27 cellular contexts compared by ENCODE assay signal in genomic region chr10:121087688-121088087, GRCh38.
A peak's percentile ranks its signal among the peaks of the same experiment; 100 is the strongest.
DNase-seq lines count a peak whose midpoint lies in the region; ATAC-seq, FAIRE-seq and TF ChIP-seq lines count a peak whose summit lies in the region.
"Had no signal": no experiment of that assay in that cellular context is flagged by ENCODE, and none has a peak within 500 bp of the region (broad histone marks: within the 10 kb centered on the region; RNA-seq: fewer than 3 reads in every experiment).

No MANE protein-coding gene starts in this region.

- peak; percentile 85 for FAIRE-seq in GM12891 (lab: Jason Lieb, UNC)
- FAIRE-seq: A549, GM18507, K562 had no signal

- H3K23ac ChIP-seq in mesenchymal stem cell (ENCODE audit: low read length in 2 of 2): no peak overlapping the region

- H4K20me1 ChIP-seq in KMS-11 (ENCODE audit: insufficient read depth): no peaks in the 10 kb centered on the region

- no peak for TF ChIP-seq POLR2A in GM12891 (IDR thresholded peaks at IDR 0.05; ENCODE audit: low read depth, low read length)

- peak overlapping the region; percentile 82 for H3K4me2 ChIP-seq in KMS-11
- no peak overlapping the region for H3K4me2 ChIP-seq in mesenchymal stem cell (ENCODE audit: low read length, poor library complexity, severe bottlenecking)
- peak overlapping the region; percentile 36 for H3K4me2 ChIP-seq in parathyroid adenoma (ENCODE audit: low read length)
- H3K4me2 ChIP-seq: A549, SK-N-SH had no signal

- no peaks in the 10 kb centered on the region for H3K36me3 ChIP-seq in KMS-11 (ENCODE audit: insufficient read depth)
- no peaks in the 10 kb centered on the region for H3K36me3 ChIP-seq in mesenchymal stem cell (ENCODE audit: control insufficient read depth in 1 of 2, insufficient read depth in 2 of 2, low read depth in 1 of 2, low read length in 2 of 2)
- no peaks in the 10 kb centered on the region for H3K36me3 ChIP-seq in parathyroid adenoma (ENCODE audit: control insufficient read depth, insufficient read depth, low read length)

- H3K4ac ChIP-seq in mesenchymal stem cell (ENCODE audit: low read depth in 1 of 2, low read length in 2 of 2): no peak overlapping the region

- H3K4me1 ChIP-seq in KMS-11 (ENCODE audit: low read depth, poor library complexity, severe bottlenecking) (peaks cover 38% of the 10 kb centered on the region), mesenchymal stem cell (ENCODE audit: control insufficient read depth, insufficient read depth, low read depth, low read length) (peaks cover 3% of the 10 kb centered on the region), parathyroid adenoma (peaks cover 18% of the 10 kb centered on the region)

- H3K18ac ChIP-seq in mesenchymal stem cell (ENCODE audit: low read depth in 1 of 2, low read length in 2 of 2): no peak overlapping the region

- H3K79me2 ChIP-seq in KMS-11 (ENCODE audit: insufficient read depth, low read depth) (no peaks in the 10 kb centered on the region), parathyroid adenoma (no peaks in the 10 kb centered on the region)

- H3K9me3 ChIP-seq in mesenchymal stem cell (ENCODE audit: control insufficient read depth, low read length): no peaks in the 10 kb centered on the region
- no peaks in the 10 kb centered on the region for H3K9me3 ChIP-seq in parathyroid adenoma (ENCODE audit: control insufficient read depth, low read length)
- H3K9me3 ChIP-seq: A549, SK-N-SH had no signal

- no peak overlapping the region for H4K8ac ChIP-seq in mesenchymal stem cell (ENCODE audit: low read length)

- 96% methylated on average over 4 of the region's 4 CpGs for WGBS in mesenchymal stem cell

- peak overlapping the region; percentile 5 for H4K91ac ChIP-seq in mesenchymal stem cell (ENCODE audit: low read length)

- H2AK5ac ChIP-seq in mesenchymal stem cell (ENCODE audit: low read length, severe bottlenecking): no peak overlapping the region

- no peak for ATAC-seq in HG03159 (IDR thresholded peaks at IDR 0.05; ENCODE audit: unreplicated experiment)
- ATAC-seq: CD8-positive, alpha-beta T cell; K562; PC-3 had no signal

- no peak overlapping the region for H2BK15ac ChIP-seq in mesenchymal stem cell (ENCODE audit: low read depth, poor library complexity, severe bottlenecking)

- H3K27me3 ChIP-seq in KMS-11 (ENCODE audit: insufficient read depth, low read depth) (no peaks in the 10 kb centered on the region), mesenchymal stem cell (ENCODE audit: control insufficient read depth in 1 of 2, insufficient read depth in 1 of 2, low read length in 2 of 2) (peaks cover 5 to 19% of the 10 kb centered on the region in 2 experiments), parathyroid adenoma (ENCODE audit: control insufficient read depth, insufficient read depth, low read length) (no peaks in the 10 kb centered on the region)

- no peak overlapping the region for H3K4me3 ChIP-seq in KMS-11 (IDR thresholded peaks at IDR 0.05; ENCODE audit: insufficient read depth, low read depth, low read length)
- no peak overlapping the region for H3K4me3 ChIP-seq in mesenchymal stem cell (ENCODE audit: insufficient read depth in 1 of 2, low read depth in 1 of 2, low read length in 2 of 2)
- H3K4me3 ChIP-seq in parathyroid adenoma (ENCODE audit: low read depth, low read length): peak overlapping the region; percentile 1
- H3K4me3 ChIP-seq in foreskin fibroblast (ENCODE audit: low read depth in 1 of 2, low read length in 2 of 2): no peak overlapping the region
- H3K4me3 ChIP-seq: A549, K562 had no signal

- H3K9ac ChIP-seq in KMS-11: no peak overlapping the region
- H3K9ac ChIP-seq in mesenchymal stem cell (ENCODE audit: low read length): no peak overlapping the region
- H3K9ac ChIP-seq in parathyroid adenoma: no peak overlapping the region
- H3K9ac ChIP-seq: SK-N-SH had no signal

- no peak overlapping the region for H2BK5ac ChIP-seq in mesenchymal stem cell (ENCODE audit: low read depth, low read length, poor library complexity, severe bottlenecking)

- H3K27ac ChIP-seq in KMS-11 (no peak overlapping the region; the same call in 1 of the 2 replicates), mesenchymal stem cell (ENCODE audit: low read length, poor library complexity, severe bottlenecking) (no peak overlapping the region), parathyroid adenoma (no peak overlapping the region)
- H3K27ac ChIP-seq: A549, C4-2B, HL-60 had no signal

- H2BK12ac ChIP-seq in mesenchymal stem cell (ENCODE audit: low read length in 2 of 2): no peak overlapping the region

- no peak overlapping the region for H3K14ac ChIP-seq in mesenchymal stem cell (ENCODE audit: low read length in 2 of 2)

- no peak overlapping the region for H2BK120ac ChIP-seq in mesenchymal stem cell (ENCODE audit: low read depth, low read length)

- DNase-seq in GM12891 (ENCODE audit: insufficient read length, low spot score): no peak
- DNase-seq in mesenchymal stem cell: no peak
- DNase-seq in foreskin fibroblast: no peak
- no peak for DNase-seq in COLO668 (lab: John Stamatoyannopoulos, UW; ENCODE audit: unreplicated experiment)
- no peak for DNase-seq in NCI-H146 treated with DMSO at 0.1 percent for 48 hours (lab: John Stamatoyannopoulos, UW; ENCODE audit: unreplicated experiment)
- DNase-seq: CD8-positive, alpha-beta T cell; DMS153; DND-41; H7; HFFc6; NCI-H1105; NCI-H1436 treated with DMSO at 0.1 percent for 48 hours; NCI-H1930; NCI-H2107; NCI-H526; NK-92 treated with Interleukin-12 subunit alpha and Interleukin-12 subunit beta, amount 100 ng/mL, for 24 hours; PC-3; SW 1271 had no signal

- TF ChIP-seq CTCF in KMS-11 (conservative IDR thresholded peaks at IDR 0.05; ENCODE audit: low read depth, low read length) (no peak), parathyroid adenoma (IDR thresholded peaks at IDR 0.05) (no peak), foreskin fibroblast (IDR thresholded peaks at IDR 0.05; ENCODE audit: low read depth, low read length) (no peak)

- H3K79me1 ChIP-seq in mesenchymal stem cell (replicated peaks; ENCODE audit: low read length, poor library complexity, severe bottlenecking): no peaks in the 10 kb centered on the region

- H2AFZ ChIP-seq in KMS-11 (ENCODE audit: low read depth) (no peak overlapping the region), mesenchymal stem cell (ENCODE audit: low read depth, low read length) (no peak overlapping the region), parathyroid adenoma (no peak overlapping the region)

TF ChIP-seq in GM12891, 5 proteins besides CTCF, POLR2A, EP300 and RAD21:
- no peak for TF ChIP-seq SPI1 (IDR thresholded peaks at IDR 0.05; ENCODE audit: low read depth, low read length)
- TF ChIP-seq TAF1 (IDR thresholded peaks at IDR 0.05; ENCODE audit: low read depth, low read length): no peak
- no peak for TF ChIP-seq POLR2AphosphoS5 (IDR thresholded peaks at IDR 0.05; ENCODE audit: low read depth, low read length)
- TF ChIP-seq POU2F2 (IDR thresholded peaks at IDR 0.05; ENCODE audit: low read depth, low read length): no peak
- no peak for TF ChIP-seq PAX5 (IDR thresholded peaks at IDR 0.05; ENCODE audit: insufficient read depth, low read length, severe bottlenecking)
